ENCODE assay signal across 26 cellular contexts in genomic region chr2:76445880-76446279, GRCh38.
"Had no signal": no experiment of that assay in that cellular context is flagged by ENCODE, and none has a peak within 500 bp of the region (broad histone marks: within the 10 kb centered on the region; RNA-seq: fewer than 3 reads in every experiment).

No MANE protein-coding gene starts in this region.

- H3K27me3 ChIP-seq: esophagus muscularis mucosa, foreskin keratinocyte, heart left ventricle, hepatocyte, left lung, neural progenitor cell, right atrium auricular region, stomach, thyroid gland, vagina had no signal

- H3K27ac Mint-ChIP-seq: mesothelial cell of epicardium; naive B cell; nephron; neural progenitor cell; stimulated activated effector memory CD8-positive, alpha-beta T cell treated with anti-CD3 and anti-CD28 coated beads, Interleukin-12 subunit alpha, Interleukin-12 subunit beta, amount 100 ng/mL, for 72 hours had no signal

- H3K4me1 Mint-ChIP-seq: mesothelial cell of epicardium; naive B cell; nephron; stimulated activated effector memory CD8-positive, alpha-beta T cell treated with anti-CD3 and anti-CD28 coated beads, Interleukin-12 subunit alpha, Interleukin-12 subunit beta, amount 100 ng/mL, for 72 hours had no signal

- H3K36me3 Mint-ChIP-seq: mesothelial cell of epicardium; naive B cell; stimulated activated effector memory CD8-positive, alpha-beta T cell treated with anti-CD3 and anti-CD28 coated beads, Interleukin-12 subunit alpha, Interleukin-12 subunit beta, amount 100 ng/mL, for 72 hours had no signal

- H3K36me3 ChIP-seq: esophagus muscularis mucosa, gastroesophageal sphincter, heart left ventricle, left lung, neural progenitor cell, prostate gland, right atrium auricular region, stomach, thyroid gland, vagina had no signal

- H3K27ac ChIP-seq: esophagus muscularis mucosa, foreskin keratinocyte, gastroesophageal sphincter, heart left ventricle, hepatocyte, left lung, neural progenitor cell, parathyroid adenoma, prostate gland, right atrium auricular region, stomach, thyroid gland, vagina had no signal

- H3K9me3 ChIP-seq: esophagus muscularis mucosa, heart left ventricle, left lung, mucosa of descending colon, prostate gland, right atrium auricular region, thyroid gland, vagina had no signal

- H3K4me3 Mint-ChIP-seq: mesothelial cell of epicardium; naive B cell; nephron; neural progenitor cell; stimulated activated effector memory CD8-positive, alpha-beta T cell treated with anti-CD3 and anti-CD28 coated beads, Interleukin-12 subunit alpha, Interleukin-12 subunit beta, amount 100 ng/mL, for 72 hours had no signal

- H3K27me3 Mint-ChIP-seq: naive B cell had no signal

- H3K4me3 ChIP-seq: esophagus muscularis mucosa, gastroesophageal sphincter, heart left ventricle, hepatocyte, left lung, mucosa of descending colon, neural progenitor cell, prostate gland, right atrium auricular region, stomach, thyroid gland, vagina had no signal

- DNase-seq: dermis blood vessel endothelial cell; effector memory CD4-positive, alpha-beta T cell; foreskin keratinocyte; heart left ventricle; left cardiac atrium; left lung; mesenchymal stem cell; mucosa of descending colon; naive B cell; stimulated activated CD4-positive, alpha-beta T cell treated with anti-CD3 and anti-CD28 coated beads, Interleukin-2, amount 100 ng/mL, for 24 hours; stimulated activated CD4-positive, alpha-beta T cell treated with anti-CD3 and anti-CD28 coated beads, Interleukin-4, amount 100 ng/mL, for 24 hours; stimulated activated naive CD4-positive, alpha-beta T cell treated with Interleukin-2 at 50 U/mL for 16 hours; stomach; thyroid gland; trophoblast cell had no signal

- H3K4me1 ChIP-seq: esophagus muscularis mucosa, foreskin keratinocyte, gastroesophageal sphincter, heart left ventricle, left lung, parathyroid adenoma, prostate gland, right atrium auricular region, stomach, thyroid gland, vagina had no signal
